8 cellular contexts compared by ENCODE assay signal in genomic region chr5:139294372-139295165, GRCh38. TPM values are rescaled to one million over a fixed set of nuclear protein-coding genes. Genes with fewer than 3 reads are reported as not detected.
A peak's percentile ranks its signal among the peaks of the same experiment; 100 is the strongest.
DNase-seq lines count a peak whose midpoint lies in the region; ATAC-seq, FAIRE-seq and TF ChIP-seq lines count a peak whose summit lies in the region.

No MANE protein-coding gene starts in this region.

- CTCF ChIA-PET in T-cell (lab: Charles Lee), result interaction anchor here in 1 of 2 donors (1.2 to 1.9 kb wide), 3 partner anchors 9 to 47 kb away, joined by 3 to 9 read pairs (median 6); partner anchors contain the start of gene PAIP2

- POLR2A ChIA-PET in T-cell (lab: Charles Lee), result interaction anchor here (0.5 to 4.0 kb wide), 10 partner anchors 11 to 721 kb away, joined by 3 to 30 read pairs (median 4); partner anchors contain the start of gene HSPA9 (in 1 of the 2)

- H3K27me3 ChIP-seq in Loucy (ENCODE audit: insufficient read depth, low read length, poor library complexity, severe bottlenecking) (peaks cover 11% of the 10 kb centered on the region), hepatocyte (no peaks in the 10 kb centered on the region)

- peaks cover 49 to 52% (median 49%) of the 10 kb centered on the region in 3 donors for H3K4me1 Mint-ChIP-seq in T-cell

- DNase-seq in GM04504 (ENCODE audit: low read depth) (peak; percentile 65), H54 (ENCODE audit: insufficient read length, low spot score) (peak; percentile 20), T-cell (peak; percentile 23 to 64 (median 52)), astrocyte of the hippocampus (ENCODE audit: low read depth, low spot score) (peak; percentile 93), hepatocyte (ENCODE audit: low spot score) (peak; percentile 89), renal cortical epithelial cell (ENCODE audit: low read depth) (peak; percentile 51)

- peak overlapping the region; percentile 97 for H3K4me3 Mint-ChIP-seq in T-cell

- peak; percentile 48 for TF ChIP-seq CTCF in Loucy (conservative IDR thresholded peaks at IDR 0.05; ENCODE audit: low read length)
- TF ChIP-seq CTCF in hepatocyte (IDR thresholded peaks at IDR 0.05; ENCODE audit: poor library complexity), result peak; percentile 32

- H3K4me2 ChIP-seq in Loucy (ENCODE audit: low read depth, low read length, poor library complexity, severe bottlenecking), result peak overlapping the region; percentile 90
- H3K4me2 ChIP-seq in hepatocyte, result peak overlapping the region; percentile 75

- H3K27ac ChIP-seq in hepatocyte, result peak overlapping the region; percentile 99

- no peak for TF ChIP-seq POLR2A in H54 (IDR thresholded peaks at IDR 0.05; ENCODE audit: low read depth, low read length)

- peaks cover 7% of the 10 kb centered on the region for H3K36me3 Mint-ChIP-seq in T-cell

- H3K36me3 ChIP-seq in Loucy (ENCODE audit: insufficient read depth, low read length) (no peaks in the 10 kb centered on the region), hepatocyte (replicated peaks; ENCODE audit: insufficient read depth, low read depth) (no peaks in the 10 kb centered on the region)

- H3K27ac Mint-ChIP-seq in T-cell, result peak overlapping the region; percentile 98

- no peaks in the 10 kb centered on the region for H3K9me3 Mint-ChIP-seq in T-cell

- 2% methylated on average over 47 of the region's 48 CpGs for WGBS in hepatocyte (ENCODE audit: low lambda C conversion rate, missing lambda C conversion rate)

- ATAC-seq in T-cell (replicated peaks in 1 of 4), result peak; percentile 14 to 25 (median 20)
- no peak for ATAC-seq in HG03469 (IDR thresholded peaks at IDR 0.05; ENCODE audit: unreplicated experiment)

- H3K9me3 ChIP-seq in Loucy (ENCODE audit: insufficient read depth, low read depth, low read length) (no peaks in the 10 kb centered on the region), hepatocyte (ENCODE audit: low read depth) (no peaks in the 10 kb centered on the region)

- peak overlapping the region; percentile 95 for H3K4me3 ChIP-seq in Loucy (ENCODE audit: low read length, poor library complexity, severe bottlenecking)
- peak overlapping the region; percentile 91 for H3K4me3 ChIP-seq in hepatocyte

- H3K9me2 ChIP-seq in Loucy (replicated peaks; ENCODE audit: low read depth, low read length) (no peaks in the 10 kb centered on the region), hepatocyte (replicated peaks; ENCODE audit: insufficient read depth) (no peaks in the 10 kb centered on the region)

- H3K79me2 ChIP-seq in Loucy (ENCODE audit: insufficient read depth, low read length) (peaks cover 65% of the 10 kb centered on the region), hepatocyte (peaks cover 52% of the 10 kb centered on the region)

- peak overlapping the region; percentile 43; the same call in 1 of the 2 replicates for H2AFZ ChIP-seq in Loucy (ENCODE audit: low read length)
- H2AFZ ChIP-seq in hepatocyte, result peak overlapping the region; percentile 55

- H3K4me1 ChIP-seq in Loucy (ENCODE audit: insufficient read depth, low read length, poor library complexity, severe bottlenecking), result peaks cover 33% of the 10 kb centered on the region
- peaks cover 24% of the 10 kb centered on the region for H3K4me1 ChIP-seq in hepatocyte (ENCODE audit: insufficient read depth)

- peak overlapping the region; percentile 99 for H3K9ac ChIP-seq in Loucy (ENCODE audit: low read depth, low read length, poor library complexity, severe bottlenecking)

- H4K20me1 ChIP-seq in Loucy (ENCODE audit: insufficient read depth, low read length, poor library complexity, severe bottlenecking) (peaks cover 55% of the 10 kb centered on the region), hepatocyte (ENCODE audit: insufficient read depth, poor library complexity, severe bottlenecking) (peaks cover 49% of the 10 kb centered on the region)

- no peaks in the 10 kb centered on the region for H3K27me3 Mint-ChIP-seq in T-cell

- no peaks in the 10 kb centered on the region for H3F3A ChIP-seq in Loucy (ENCODE audit: low read depth)

- FAIRE-seq in H54 (lab: Jason Lieb, UNC), result no peak

RNA-seq across cellular contexts. Expression of gene MATR3, which starts 1.0 kb away (rescaled TPM):
- 100 to 1,000 TPM; 187 to 359 (median 200) TPM for total RNA-seq in T-cell
- total RNA-seq in hepatocyte, result 346 and 355 TPM in 2 replicates
- polyA plus RNA-seq in hepatocyte, result 176 and 183 TPM in 2 replicates
- 280 and 486 TPM in 2 replicates for total RNA-seq in renal cortical epithelial cell

RNA-seq across cellular contexts. Expression of gene PAIP2, which starts 47.1 kb away (rescaled TPM):
- total RNA-seq in T-cell, result 100 to 1,000 TPM in 4 of 5 donors, 10 to 100 TPM in 1; 96.5 to 119 (median 101) TPM
- total RNA-seq in hepatocyte, result 62.1 and 65.3 TPM in 2 replicates
- polyA plus RNA-seq in hepatocyte, result 77.5 and 86.3 TPM in 2 replicates
- total RNA-seq in renal cortical epithelial cell, result 62.3 and 110 TPM in 2 replicates

Comparison
In these comparisons a context has a peak if more than half of its experiments do, and no peak if none do; other contexts are left out.
1. DNase-seq: peak in every context shown above with its lines; median percentile 93 in astrocyte of the hippocampus; 89 in hepatocyte; 65 in GM04504; 52 in T-cell; 51 in renal cortical epithelial cell; 20 in H54.